In the genomic region with DNA sequence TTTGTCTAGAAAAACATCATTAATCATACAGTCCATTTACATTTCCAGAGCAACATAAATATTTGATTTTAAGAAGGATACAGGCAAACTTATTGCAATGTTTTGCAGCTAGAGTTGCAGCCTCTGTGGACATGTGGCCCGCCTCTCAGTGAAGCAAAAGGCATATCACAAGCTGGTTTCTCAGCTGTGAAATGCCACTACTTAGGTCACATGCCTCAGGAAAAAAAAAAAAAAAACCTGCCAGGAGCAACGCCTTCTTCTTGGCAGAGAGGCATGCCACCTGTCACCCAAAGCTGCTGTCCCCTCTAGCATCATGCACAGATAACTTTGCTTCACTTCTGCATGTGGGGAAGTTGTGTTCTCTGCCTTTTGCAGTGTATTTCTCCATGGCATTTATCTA, we compare ENCODE assay signal across 24 cellular contexts. TPM values are rescaled to one million over a fixed set of nuclear protein-coding genes. Genes with fewer than 3 reads are reported as not detected.
DNase-seq lines count a peak whose midpoint lies in the region; ATAC-seq lines count a peak whose summit lies in the region.
"Had no signal": no experiment of that assay in that cellular context is flagged by ENCODE, and none has a peak within 500 bp of the region (broad histone marks: within the 10 kb centered on the region; RNA-seq: fewer than 3 reads in every experiment).

No MANE protein-coding gene starts in this region.

- DNase-seq in Ammon's horn (ENCODE audit: low spot score) = peak; percentile 48
- peak; percentile 97 for DNase-seq in G401 (ENCODE audit: low spot score)
- peak; percentile 88 to 95 for DNase-seq in NCI-H524 (lab: John Stamatoyannopoulos, UW)
- DNase-seq in left kidney (ENCODE audit: low read depth, low spot score) = peak; percentile 16
- DNase-seq in COR-L47 (lab: John Stamatoyannopoulos, UW) = no peak
- no peak for DNase-seq in activated CD8-positive, alpha-beta memory T cell treated with anti-CD3 and anti-CD28 coated beads, Interleukin-2, amount 50 U/mL, for 48 hours
- DNase-seq: AML-193; CD4-positive, alpha-beta memory T cell; GDM1; H9; HFFc6; KG1; MM.1S; NCI-H187; PC-9; T-helper 17 cell had no signal

- no peak for ATAC-seq in HG03565 (IDR thresholded peaks at IDR 0.05; ENCODE audit: unreplicated experiment)
- ATAC-seq: A549, GM12878, GM23338, Right ventricle myocardium inferior, SK-N-SH treated with all-trans-retinoic acid at 6 μM for 48 hours, T-helper 17 cell had no signal

- in situ Hi-C loops in G401 (cut with HindIII; ENCODE audit: low sequenced_read_pairs) = no loop called here

RNA-seq across cellular contexts. Expression of a gene that starts 18.5 kb away (rescaled TPM):
- total RNA-seq in G401 (2014; rRNA removed; shearing (Covaris generic)) = not detected in 2 replicates
- total RNA-seq: CD4-positive, alpha-beta memory T cell; GM12878; HFFc6; NCI-H460; SJCRH30; T-helper 17 cell had no signal

Comparison
In these comparisons a context has a peak if more than half of its experiments do, and no peak if none do; other contexts are left out.
1. DNase-seq: peak in Ammon's horn (single experiment), G401 (single experiment), NCI-H524 (2 of 2) and left kidney (single experiment); none in COR-L47 (single experiment) and activated CD8-positive, alpha-beta memory T cell treated with anti-CD3 and anti-CD28 coated beads, Interleukin-2, amount 50 U/mL, for 48 hours (single experiment).